In genomic region chr6:3825331-3825831, GRCh38 we compare ENCODE assay signal across 1 cellular context.
TF ChIP-seq lines count a peak whose summit lies in the region.

No MANE protein-coding gene starts in this region.

TF ChIP-seq in HepG2, 621 proteins besides CTCF, POLR2A, EP300 and RAD21 (continued from another document and continues in another):
- TF ChIP-seq PPARG (CRISPR knock-in tag; conservative IDR thresholded peaks at IDR 0.05) = 0 out of 2 replicates have a peak, but pooled peaks have one; percentile 32
- TF ChIP-seq ZNF782 (CRISPR knock-in tag; IDR thresholded peaks at IDR 0.05; ENCODE audit: borderline replicate concordance) = no peak
- no peak for TF ChIP-seq ZFP36L2 (CRISPR knock-in tag; IDR thresholded peaks at IDR 0.05)
- TF ChIP-seq, protein P1, sequence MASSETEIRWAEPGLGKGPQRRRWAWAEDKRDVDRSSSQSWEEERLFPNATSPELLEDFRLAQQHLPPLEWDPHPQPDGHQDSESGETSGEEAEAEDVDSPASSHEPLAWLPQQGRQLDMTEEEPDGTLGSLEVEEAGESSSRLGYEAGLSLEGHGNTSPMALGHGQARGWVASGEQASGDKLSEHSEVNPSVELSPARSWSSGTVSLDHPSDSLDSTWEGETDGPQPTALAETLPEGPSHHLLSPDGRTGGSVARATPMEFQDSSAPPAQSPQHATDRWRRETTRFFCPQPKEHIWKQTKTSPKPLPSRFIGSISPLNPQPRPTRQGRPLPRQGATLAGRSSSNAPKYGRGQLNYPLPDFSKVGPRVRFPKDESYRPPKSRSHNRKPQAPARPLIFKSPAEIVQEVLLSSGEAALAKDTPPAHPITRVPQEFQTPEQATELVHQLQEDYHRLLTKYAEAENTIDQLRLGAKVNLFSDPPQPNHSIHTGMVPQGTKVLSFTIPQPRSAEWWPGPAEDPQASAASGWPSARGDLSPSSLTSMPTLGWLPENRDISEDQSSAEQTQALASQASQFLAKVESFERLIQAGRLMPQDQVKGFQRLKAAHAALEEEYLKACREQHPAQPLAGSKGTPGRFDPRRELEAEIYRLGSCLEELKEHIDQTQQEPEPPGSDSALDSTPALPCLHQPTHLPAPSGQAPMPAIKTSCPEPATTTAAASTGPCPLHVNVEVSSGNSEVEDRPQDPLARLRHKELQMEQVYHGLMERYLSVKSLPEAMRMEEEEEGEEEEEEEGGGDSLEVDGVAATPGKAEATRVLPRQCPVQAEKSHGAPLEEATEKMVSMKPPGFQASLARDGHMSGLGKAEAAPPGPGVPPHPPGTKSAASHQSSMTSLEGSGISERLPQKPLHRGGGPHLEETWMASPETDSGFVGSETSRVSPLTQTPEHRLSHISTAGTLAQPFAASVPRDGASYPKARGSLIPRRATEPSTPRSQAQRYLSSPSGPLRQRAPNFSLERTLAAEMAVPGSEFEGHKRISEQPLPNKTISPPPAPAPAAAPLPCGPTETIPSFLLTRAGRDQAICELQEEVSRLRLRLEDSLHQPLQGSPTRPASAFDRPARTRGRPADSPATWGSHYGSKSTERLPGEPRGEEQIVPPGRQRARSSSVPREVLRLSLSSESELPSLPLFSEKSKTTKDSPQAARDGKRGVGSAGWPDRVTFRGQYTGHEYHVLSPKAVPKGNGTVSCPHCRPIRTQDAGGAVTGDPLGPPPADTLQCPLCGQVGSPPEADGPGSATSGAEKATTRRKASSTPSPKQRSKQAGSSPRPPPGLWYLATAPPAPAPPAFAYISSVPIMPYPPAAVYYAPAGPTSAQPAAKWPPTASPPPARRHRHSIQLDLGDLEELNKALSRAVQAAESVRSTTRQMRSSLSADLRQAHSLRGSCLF (CRISPR knock-in tag; IDR thresholded peaks at IDR 0.05; ENCODE audit: borderline replicate concordance) = no peak
- TF ChIP-seq, protein P2, sequence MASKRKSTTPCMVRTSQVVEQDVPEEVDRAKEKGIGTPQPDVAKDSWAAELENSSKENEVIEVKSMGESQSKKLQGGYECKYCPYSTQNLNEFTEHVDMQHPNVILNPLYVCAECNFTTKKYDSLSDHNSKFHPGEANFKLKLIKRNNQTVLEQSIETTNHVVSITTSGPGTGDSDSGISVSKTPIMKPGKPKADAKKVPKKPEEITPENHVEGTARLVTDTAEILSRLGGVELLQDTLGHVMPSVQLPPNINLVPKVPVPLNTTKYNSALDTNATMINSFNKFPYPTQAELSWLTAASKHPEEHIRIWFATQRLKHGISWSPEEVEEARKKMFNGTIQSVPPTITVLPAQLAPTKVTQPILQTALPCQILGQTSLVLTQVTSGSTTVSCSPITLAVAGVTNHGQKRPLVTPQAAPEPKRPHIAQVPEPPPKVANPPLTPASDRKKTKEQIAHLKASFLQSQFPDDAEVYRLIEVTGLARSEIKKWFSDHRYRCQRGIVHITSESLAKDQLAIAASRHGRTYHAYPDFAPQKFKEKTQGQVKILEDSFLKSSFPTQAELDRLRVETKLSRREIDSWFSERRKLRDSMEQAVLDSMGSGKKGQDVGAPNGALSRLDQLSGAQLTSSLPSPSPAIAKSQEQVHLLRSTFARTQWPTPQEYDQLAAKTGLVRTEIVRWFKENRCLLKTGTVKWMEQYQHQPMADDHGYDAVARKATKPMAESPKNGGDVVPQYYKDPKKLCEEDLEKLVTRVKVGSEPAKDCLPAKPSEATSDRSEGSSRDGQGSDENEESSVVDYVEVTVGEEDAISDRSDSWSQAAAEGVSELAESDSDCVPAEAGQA (IDR thresholded peaks at IDR 0.05; ENCODE audit: low read depth) = no peak
- TF ChIP-seq, protein P2 (CRISPR knock-in tag; IDR thresholded peaks at IDR 0.05; ENCODE audit: borderline replicate concordance) = no peak
- peak; percentile 60 for TF ChIP-seq NR2F6 (IDR thresholded peaks at IDR 0.05)
- TF ChIP-seq NR2F6 (CRISPR knock-in tag; IDR thresholded peaks at IDR 0.05) = peak; percentile 83
- TF ChIP-seq ZNF143 (CRISPR knock-in tag; IDR thresholded peaks at IDR 0.05) = no peak
- no peak for TF ChIP-seq RBM39 (IDR thresholded peaks at IDR 0.05; ENCODE audit: low read depth, low read length, poor library complexity, severe bottlenecking)
- TF ChIP-seq SOX5 (CRISPR knock-in tag; IDR thresholded peaks at IDR 0.05; ENCODE audit: borderline replicate concordance) = peak; percentile 50; the same call in 1 of the 2 replicates
- TF ChIP-seq SRF (IDR thresholded peaks at IDR 0.05; ENCODE audit: low read depth, low read length) = no peak
- TF ChIP-seq ZNF232 (CRISPR knock-in tag; IDR thresholded peaks at IDR 0.05; ENCODE audit: borderline replicate concordance) = 0 out of 2 replicates have a peak, but pooled peaks have one; percentile 29
- TF ChIP-seq NONO (IDR thresholded peaks at IDR 0.05) = no peak
- TF ChIP-seq NONO (CRISPR knock-in tag; conservative IDR thresholded peaks at IDR 0.05) = peak; percentile 61
- TF ChIP-seq, protein P3, sequence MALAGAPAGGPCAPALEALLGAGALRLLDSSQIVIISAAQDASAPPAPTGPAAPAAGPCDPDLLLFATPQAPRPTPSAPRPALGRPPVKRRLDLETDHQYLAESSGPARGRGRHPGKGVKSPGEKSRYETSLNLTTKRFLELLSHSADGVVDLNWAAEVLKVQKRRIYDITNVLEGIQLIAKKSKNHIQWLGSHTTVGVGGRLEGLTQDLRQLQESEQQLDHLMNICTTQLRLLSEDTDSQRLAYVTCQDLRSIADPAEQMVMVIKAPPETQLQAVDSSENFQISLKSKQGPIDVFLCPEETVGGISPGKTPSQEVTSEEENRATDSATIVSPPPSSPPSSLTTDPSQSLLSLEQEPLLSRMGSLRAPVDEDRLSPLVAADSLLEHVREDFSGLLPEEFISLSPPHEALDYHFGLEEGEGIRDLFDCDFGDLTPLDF (CRISPR knock-in tag; IDR thresholded peaks at IDR 0.05) = no peak
- TF ChIP-seq ZNF720 (CRISPR knock-in tag; IDR thresholded peaks at IDR 0.05) = no peak
- TF ChIP-seq ZNF691 (CRISPR knock-in tag; IDR thresholded peaks at IDR 0.05; ENCODE audit: borderline replicate concordance, low read depth) = no peak
- peak; percentile 94 for TF ChIP-seq BCL6 (CRISPR knock-in tag; IDR thresholded peaks at IDR 0.05)
- TF ChIP-seq, protein P4, sequence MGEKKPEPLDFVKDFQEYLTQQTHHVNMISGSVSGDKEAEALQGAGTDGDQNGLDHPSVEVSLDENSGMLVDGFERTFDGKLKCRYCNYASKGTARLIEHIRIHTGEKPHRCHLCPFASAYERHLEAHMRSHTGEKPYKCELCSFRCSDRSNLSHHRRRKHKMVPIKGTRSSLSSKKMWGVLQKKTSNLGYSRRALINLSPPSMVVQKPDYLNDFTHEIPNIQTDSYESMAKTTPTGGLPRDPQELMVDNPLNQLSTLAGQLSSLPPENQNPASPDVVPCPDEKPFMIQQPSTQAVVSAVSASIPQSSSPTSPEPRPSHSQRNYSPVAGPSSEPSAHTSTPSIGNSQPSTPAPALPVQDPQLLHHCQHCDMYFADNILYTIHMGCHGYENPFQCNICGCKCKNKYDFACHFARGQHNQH (CRISPR knock-in tag; IDR thresholded peaks at IDR 0.05) = 0 out of 2 replicates have a peak, but pooled peaks have one; percentile 47
- no peak for TF ChIP-seq ZNF703 (CRISPR knock-in tag; IDR thresholded peaks at IDR 0.05; ENCODE audit: borderline replicate concordance)
- TF ChIP-seq, protein P5, sequence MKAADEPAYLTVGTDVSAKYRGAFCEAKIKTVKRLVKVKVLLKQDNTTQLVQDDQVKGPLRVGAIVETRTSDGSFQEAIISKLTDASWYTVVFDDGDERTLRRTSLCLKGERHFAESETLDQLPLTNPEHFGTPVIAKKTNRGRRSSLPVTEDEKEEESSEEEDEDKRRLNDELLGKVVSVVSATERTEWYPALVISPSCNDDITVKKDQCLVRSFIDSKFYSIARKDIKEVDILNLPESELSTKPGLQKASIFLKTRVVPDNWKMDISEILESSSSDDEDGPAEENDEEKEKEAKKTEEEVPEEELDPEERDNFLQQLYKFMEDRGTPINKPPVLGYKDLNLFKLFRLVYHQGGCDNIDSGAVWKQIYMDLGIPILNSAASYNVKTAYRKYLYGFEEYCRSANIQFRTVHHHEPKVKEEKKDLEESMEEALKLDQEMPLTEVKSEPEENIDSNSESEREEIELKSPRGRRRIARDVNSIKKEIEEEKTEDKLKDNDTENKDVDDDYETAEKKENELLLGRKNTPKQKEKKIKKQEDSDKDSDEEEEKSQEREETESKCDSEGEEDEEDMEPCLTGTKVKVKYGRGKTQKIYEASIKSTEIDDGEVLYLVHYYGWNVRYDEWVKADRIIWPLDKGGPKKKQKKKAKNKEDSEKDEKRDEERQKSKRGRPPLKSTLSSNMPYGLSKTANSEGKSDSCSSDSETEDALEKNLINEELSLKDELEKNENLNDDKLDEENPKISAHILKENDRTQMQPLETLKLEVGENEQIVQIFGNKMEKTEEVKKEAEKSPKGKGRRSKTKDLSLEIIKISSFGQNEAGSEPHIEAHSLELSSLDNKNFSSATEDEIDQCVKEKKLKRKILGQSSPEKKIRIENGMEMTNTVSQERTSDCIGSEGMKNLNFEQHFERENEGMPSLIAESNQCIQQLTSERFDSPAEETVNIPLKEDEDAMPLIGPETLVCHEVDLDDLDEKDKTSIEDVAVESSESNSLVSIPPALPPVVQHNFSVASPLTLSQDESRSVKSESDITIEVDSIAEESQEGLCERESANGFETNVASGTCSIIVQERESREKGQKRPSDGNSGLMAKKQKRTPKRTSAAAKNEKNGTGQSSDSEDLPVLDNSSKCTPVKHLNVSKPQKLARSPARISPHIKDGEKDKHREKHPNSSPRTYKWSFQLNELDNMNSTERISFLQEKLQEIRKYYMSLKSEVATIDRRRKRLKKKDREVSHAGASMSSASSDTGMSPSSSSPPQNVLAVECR (CRISPR knock-in tag; IDR thresholded peaks at IDR 0.05; ENCODE audit: borderline replicate concordance) = no peak; the same call in 1 of the 2 replicates
- TF ChIP-seq ETV5 (CRISPR knock-in tag; IDR thresholded peaks at IDR 0.05; ENCODE audit: borderline replicate concordance) = peak; percentile 42; the same call in 1 of the 2 replicates
- no peak for TF ChIP-seq ZNF354B (CRISPR knock-in tag; IDR thresholded peaks at IDR 0.05)
- no peak for TF ChIP-seq NFYB (CRISPR knock-in tag; IDR thresholded peaks at IDR 0.05)
- 0 out of 2 replicates have a peak, but pooled peaks have one; percentile 37 for TF ChIP-seq ZFP37 (CRISPR knock-in tag; IDR thresholded peaks at IDR 0.05; ENCODE audit: borderline replicate concordance)
- peak; percentile 62; the same call in 1 of the 2 replicates for TF ChIP-seq ZNF609 (CRISPR knock-in tag; IDR thresholded peaks at IDR 0.05; ENCODE audit: borderline replicate concordance)
- peak; percentile 82 for TF ChIP-seq CSRNP1 (CRISPR knock-in tag; IDR thresholded peaks at IDR 0.05)
- TF ChIP-seq ZNF781 (CRISPR knock-in tag; IDR thresholded peaks at IDR 0.05; ENCODE audit: borderline replicate concordance, not compliant biosample characterization) = no peak
